8 cellular contexts compared by ENCODE assay signal in genomic region chr13:31945202-31945978, GRCh38.
A peak's percentile ranks its signal among the peaks of the same experiment; 100 is the strongest.
DNase-seq lines count a peak whose midpoint lies in the region; ATAC-seq and TF ChIP-seq lines count a peak whose summit lies in the region.

No MANE protein-coding gene starts in this region.

- TF ChIP-seq CTCF in AG04449 (IDR thresholded peaks at IDR 0.05; ENCODE audit: insufficient read depth, low read length, missing control alignments) (no peak), PC-3 (conservative IDR thresholded peaks at IDR 0.05; ENCODE audit: low read depth, low read length) (no peak), fibroblast of mammary gland (conservative IDR thresholded peaks at IDR 0.05; ENCODE audit: control insufficient read depth, insufficient read depth, low read depth, low read length) (no peak)

- H3K4me1 ChIP-seq in PC-3 (ENCODE audit: insufficient read depth, low read length), result peaks cover 20% of the 10 kb centered on the region

- CTCF ChIA-PET in AG04449 (lab: Yijun Ruan, JAX) (interaction anchor here (3.2 kb wide), 1 partner anchor 35 kb away, joined by 13 read pairs; no protein-coding TSS in a partner anchor), PC-3 (lab: Charles Lee) (no interaction called here)

- no peaks in the 10 kb centered on the region for H3K79me2 ChIP-seq in PC-3 (ENCODE audit: low read length)

- peak overlapping the region; percentile 83 for H3K4me2 ChIP-seq in PC-3 (ENCODE audit: low read length)

- H3K36me3 ChIP-seq in PC-3 (ENCODE audit: low read depth, low read length), result no peaks in the 10 kb centered on the region

- H3K9me2 ChIP-seq in PC-3 (replicated peaks; ENCODE audit: low read length), result no peaks in the 10 kb centered on the region

- no TSS peak for BruUV-seq in PC-3 (replicated peaks; lab: Mats Ljungman, UMichigan)

- DNase-seq in AG04449 (ENCODE audit: low read depth, low spot score), result peak; percentile 19
- DNase-seq in KBM-7, result peak; percentile 56
- peak; percentile 79 for DNase-seq in PC-3
- DNase-seq in fibroblast of mammary gland (ENCODE audit: low read depth), result peak; percentile 94
- DNase-seq in posterior vena cava (ENCODE audit: low spot score), result peak; percentile 92
- no peak for DNase-seq in activated effector memory CD4-positive, alpha-beta T cell treated with Interleukin-2 at 50 U/mL for 16 hours

- no peaks in the 10 kb centered on the region for H3K9me3 ChIP-seq in PC-3 (ENCODE audit: low read length)

- peak overlapping the region; percentile 66 for H2AFZ ChIP-seq in PC-3 (ENCODE audit: low read length)

- no peaks in the 10 kb centered on the region for H3F3A ChIP-seq in PC-3 (ENCODE audit: low read length, unreplicated experiment)

- ATAC-seq in PC-3 (peak; percentile 49; the same call in 1 of the 2 replicates), HG03460 (IDR thresholded peaks at IDR 0.05; ENCODE audit: unreplicated experiment) (no peak), GM21528 (IDR thresholded peaks at IDR 0.05; ENCODE audit: low FRiP score, unreplicated experiment) (no peak)

- no peak overlapping the region for H3K4me3 ChIP-seq in AG04449 (ENCODE audit: low read depth, low read length)
- peak overlapping the region; percentile 53 for H3K4me3 ChIP-seq in PC-3 (ENCODE audit: low read length)
- no peak overlapping the region for H3K4me3 ChIP-seq in fibroblast of mammary gland (ENCODE audit: control insufficient read depth, low read depth, low read length)

- H3K27me3 ChIP-seq in PC-3 (ENCODE audit: low read length), result no peaks in the 10 kb centered on the region

- in situ Hi-C loops in KBM-7 (cut with MboI; ENCODE audit: low pct_unique_long_range_greater_than_20kb, low sequenced_read_pairs), result no loop called here

- peak overlapping the region; percentile 43 for H3K27ac ChIP-seq in PC-3 (ENCODE audit: low read length)

- POLR2A ChIA-PET in AG04449 (lab: Yijun Ruan, JAX) (no interaction called here), PC-3 (lab: Charles Lee; ENCODE audit: unreplicated experiment) (no interaction called here)

- no peak overlapping the region for H3K9ac ChIP-seq in PC-3 (ENCODE audit: low read length)

- intact Hi-C loops in PC-3 (cut with micrococcal nuclease) (no loop called here), posterior vena cava (cut with DNase I) (no loop called here)

- H4K20me1 ChIP-seq in PC-3 (ENCODE audit: low read length), result no peaks in the 10 kb centered on the region
